In genomic region chr5:50384371-50384770, GRCh38 we compare ENCODE assay signal across 1 cellular context. TPM values are rescaled to one million over a fixed set of nuclear protein-coding genes. Genes with fewer than 3 reads are reported as not detected.
"Had no signal": no experiment of that assay in that cellular context is flagged by ENCODE, and none has a peak within 500 bp of the region (broad histone marks: within the 10 kb centered on the region; RNA-seq: fewer than 3 reads in every experiment).

No MANE protein-coding gene starts in this region.

RNA-seq across cellular contexts. Expression of gene EMB, which starts 56.7 kb away (rescaled TPM):
- total RNA-seq: pulmonary artery endothelial cell had no signal
